In genomic region chr16:30615358-30616076, GRCh38 we compare ENCODE assay signal across 8 cellular contexts. TPM values are rescaled to one million over a fixed set of nuclear protein-coding genes. Genes with fewer than 3 reads are reported as not detected.
DNase-seq lines count a peak whose midpoint lies in the region; ATAC-seq and TF ChIP-seq lines count a peak whose summit lies in the region.

No MANE protein-coding gene starts in this region.

- DNase-seq in CD4-positive, alpha-beta T cell: peak; percentile 41 to 65 (median 58)
- DNase-seq in HuH-7.5 (ENCODE audit: low spot score) (peak; percentile 59), T follicular helper cell (ENCODE audit: low read depth) (peak; percentile 57), adipocyte (ENCODE audit: low read depth) (peak; percentile 48), glomerular visceral epithelial cell (ENCODE audit: extremely low spot score) (no peak)
- DNase-seq in stimulated activated CD8-positive, alpha-beta memory T cell treated with anti-CD3 and anti-CD28 coated beads, Interleukin-4, amount 100 ng/mL, for 48 hours: peak; percentile 96

- H3K27me3 Mint-ChIP-seq in CD4-positive, alpha-beta T cell: no peaks in the 10 kb centered on the region

- H3K27ac ChIP-seq in CD4-positive, alpha-beta T cell (ENCODE audit: low read depth, low read length): no peak overlapping the region
- H3K27ac ChIP-seq in liver (ENCODE audit: low read depth in 1 of 2, low read length in 2 of 2): no peak overlapping the region

- H3K9me3 Mint-ChIP-seq in CD4-positive, alpha-beta T cell: no peaks in the 10 kb centered on the region

- TF ChIP-seq RAD21 in liver (IDR thresholded peaks at IDR 0.05): peak; percentile 54 to 78

- ATAC-seq in CD4-positive, alpha-beta T cell (ENCODE audit: poor library complexity): peak; percentile 84
- no peak for ATAC-seq in HG03095 (IDR thresholded peaks at IDR 0.05; ENCODE audit: unreplicated experiment)

- CTCF ChIA-PET in CD4-positive, alpha-beta T cell (lab: Charles Lee): interaction anchor here (0.6 to 2.3 kb wide), 15 partner anchors 9 to 430 kb away, joined by 3 to 10 read pairs (median 4); partner anchors contain the start of genes DCTPP1 and PRR14

- H3K4me1 ChIP-seq in adipocyte (ENCODE audit: control insufficient read depth, insufficient read depth, low read length) (peaks cover 10% of the 10 kb centered on the region), liver (ENCODE audit: control insufficient read depth in 4 of 4, insufficient read depth in 4 of 4, low read length in 3 of 4) (peaks cover 0 to 6% (median 3%) of the 10 kb centered on the region in 4 donors)

- no peak overlapping the region for H3K4me3 ChIP-seq in adipocyte (ENCODE audit: low read length)
- no peak overlapping the region for H3K4me3 ChIP-seq in liver (ENCODE audit: low read depth in 1 of 3, low read length in 3 of 3)

- no peak overlapping the region for H3K27ac Mint-ChIP-seq in CD4-positive, alpha-beta T cell

- intact Hi-C loops in CD4-positive, alpha-beta T cell (cut with DNase I, micrococcal nuclease): no loop called here

- H3K36me3 Mint-ChIP-seq in CD4-positive, alpha-beta T cell (ENCODE audit: low read depth): no peaks in the 10 kb centered on the region

- H3K4me3 Mint-ChIP-seq in CD4-positive, alpha-beta T cell: no peak overlapping the region

- H3K9ac ChIP-seq in adipocyte (ENCODE audit: low read length) (no peak overlapping the region), liver (ENCODE audit: low read depth in 1 of 2, low read length in 2 of 2) (no peak overlapping the region)

- H3K36me3 ChIP-seq in adipocyte (ENCODE audit: control insufficient read depth, insufficient read depth, low read length, severe bottlenecking) (no peaks in the 10 kb centered on the region), liver (ENCODE audit: control insufficient read depth in 4 of 4, insufficient read depth in 3 of 4, low read depth in 1 of 4, low read length in 3 of 4) (no peaks in the 10 kb centered on the region)

- H3K27me3 ChIP-seq in CD4-positive, alpha-beta T cell (ENCODE audit: control insufficient read depth, insufficient read depth, low read length): no peaks in the 10 kb centered on the region
- no peaks in the 10 kb centered on the region for H3K27me3 ChIP-seq in adipocyte (replicated peaks; ENCODE audit: control insufficient read depth, insufficient read depth, low read length)
- no peaks in the 10 kb centered on the region for H3K27me3 ChIP-seq in liver (ENCODE audit: control insufficient read depth in 4 of 4, insufficient read depth in 4 of 4, low read length in 3 of 4)

- POLR2A ChIA-PET in CD4-positive, alpha-beta T cell (lab: Charles Lee): interaction anchor here (1.0 to 1.5 kb wide), 3 partner anchors 35 to 58 kb away, joined by 3 to 4 read pairs (median 3); partner anchors contain the start of genes PRR14 and ZNF688

- peaks cover 2% of the 10 kb centered on the region for H3K4me1 Mint-ChIP-seq in CD4-positive, alpha-beta T cell (ENCODE audit: low read depth)

- 57% methylated on average over 11 of the region's 11 CpGs for WGBS in liver

- peak; percentile 36 for TF ChIP-seq CTCF in CD4-positive, alpha-beta T cell (IDR thresholded peaks at IDR 0.05)
- peak; percentile 54 for TF ChIP-seq CTCF in liver (IDR thresholded peaks at IDR 0.05; ENCODE audit: low read depth, low read length, missing input control)

- H3K9me3 ChIP-seq in CD4-positive, alpha-beta T cell (ENCODE audit: control insufficient read depth, low read length): no peaks in the 10 kb centered on the region
- H3K9me3 ChIP-seq in adipocyte (ENCODE audit: control insufficient read depth, low read length): no peaks in the 10 kb centered on the region
- no peaks in the 10 kb centered on the region for H3K9me3 ChIP-seq in liver (ENCODE audit: control insufficient read depth in 4 of 4, low read length in 3 of 4)

TF ChIP-seq in liver, 16 proteins besides CTCF, POLR2A, EP300 and RAD21:
- TF ChIP-seq NR2F2 (IDR thresholded peaks at IDR 0.05) (no peak), ZBTB33 (IDR thresholded peaks at IDR 0.05) (no peak), HNF4G (IDR thresholded peaks at IDR 0.05) (no peak), SP1 (IDR thresholded peaks at IDR 0.05) (no peak), REST (IDR thresholded peaks at IDR 0.05) (no peak), FOXA2 (IDR thresholded peaks at IDR 0.05) (no peak), HNF4A (conservative IDR thresholded peaks at IDR 0.05) (no peak), FOXA1 (IDR thresholded peaks at IDR 0.05) (no peak), ATF3 (IDR thresholded peaks at IDR 0.05) (no peak), JUND (IDR thresholded peaks at IDR 0.05) (no peak), EGR1 (IDR thresholded peaks at IDR 0.05; ENCODE audit: low read depth in 2 of 2) (no peak)
TF ChIP-seq in liver: peak in this region for 0.

RNA-seq across cellular contexts. Expression of gene ZNF689, which starts 5.3 kb away (rescaled TPM):
- 10 to 100 TPM; 15.3 to 15.7 TPM for total RNA-seq in CD4-positive, alpha-beta T cell
- total RNA-seq in liver: 1 to 10 TPM; 4.6 to 5.8 TPM
- 1 to 10 TPM; 2.6 to 4.0 TPM for polyA plus RNA-seq in liver

RNA-seq across cellular contexts. Expression of gene ZNF785, which starts 30.0 kb away (rescaled TPM):
- total RNA-seq in CD4-positive, alpha-beta T cell: 1 to 10 TPM; 6.6 to 7.7 TPM
- total RNA-seq in liver: 1 to 10 TPM; 4.5 to 5.9 TPM
- polyA plus RNA-seq in liver: 1 to 10 TPM; 1.8 to 2.0 TPM

RNA-seq across cellular contexts. Expression of gene PRR14, which starts 35.2 kb away (rescaled TPM):
- 10 to 100 TPM; 50.2 to 51.7 TPM for total RNA-seq in CD4-positive, alpha-beta T cell
- total RNA-seq in liver: 1 to 10 TPM; 7.5 to 9.1 TPM
- 10 to 100 TPM in 1 of 2 donors, 1 to 10 TPM in 1; 8.6 to 13.5 TPM for polyA plus RNA-seq in liver

RNA-seq across cellular contexts. Expression of gene FBRS, which starts 42.7 kb away (rescaled TPM):
- 100 to 1,000 TPM; 162 to 163 TPM for total RNA-seq in CD4-positive, alpha-beta T cell
- 10 to 100 TPM in 1 of 2 donors, 1 to 10 TPM in 1; 7.3 to 15.1 TPM for total RNA-seq in liver
- 10 to 100 TPM in 1 of 2 donors, 1 to 10 TPM in 1; 4.1 to 15.5 TPM for polyA plus RNA-seq in liver

RNA-seq across cellular contexts. Expression of gene ZNF688, which starts 44.0 kb away (rescaled TPM):
- 1 to 10 TPM; 8.8 to 9.6 TPM for total RNA-seq in CD4-positive, alpha-beta T cell
- 1 to 10 TPM; 3.4 to 3.7 TPM for total RNA-seq in liver
- 1 to 10 TPM; 5.8 to 8.9 TPM for polyA plus RNA-seq in liver

Comparison
In these comparisons a context has a peak if more than half of its experiments do, and no peak if none do; other contexts are left out.
1. RNA of gene PRR14, which starts 35.2 kb away (total RNA-seq): 50.2 to 51.7 TPM in CD4-positive, alpha-beta T cell; 7.5 to 9.1 TPM in liver; every median in the first group is over 4 times any median in the second.